ENCODE assay signal across 9 cellular contexts in genomic region chr7:2209146-2209960, GRCh38. TPM values are rescaled to one million over a fixed set of nuclear protein-coding genes. Genes with fewer than 3 reads are reported as not detected.
A peak's percentile ranks its signal among the peaks of the same experiment; 100 is the strongest.
DNase-seq lines count a peak whose midpoint lies in the region; ATAC-seq, FAIRE-seq and TF ChIP-seq lines count a peak whose summit lies in the region.
"Had no signal": no experiment of that assay in that cellular context is flagged by ENCODE, and none has a peak within 500 bp of the region (broad histone marks: within the 10 kb centered on the region; RNA-seq: fewer than 3 reads in every experiment).

No MANE protein-coding gene starts in this region.

- no peaks in the 10 kb centered on the region for H3K9me2 ChIP-seq in Karpas-422 (replicated peaks; ENCODE audit: insufficient read depth, low read length)

- H3K4me3 ChIP-seq in Karpas-422 (ENCODE audit: low read length), result no peak overlapping the region
- H3K4me3 ChIP-seq in breast epithelium, result no peak overlapping the region
- no peak overlapping the region for H3K4me3 ChIP-seq in keratinocyte (ENCODE audit: control insufficient read depth in 2 of 3, extremely low read depth in 1 of 3, insufficient read depth in 2 of 3, low read depth in 1 of 3, low read length in 3 of 3)

- 0 out of 2 replicates have a peak overlapping the region, but pooled peaks have one; percentile 8 for H3K9ac ChIP-seq in Karpas-422 (ENCODE audit: low read length)
- H3K9ac ChIP-seq in keratinocyte (ENCODE audit: control insufficient read depth, extremely low read depth, insufficient read depth, low read length), result no peak overlapping the region

- H3K27me3 ChIP-seq in Karpas-422 (ENCODE audit: low read length), result no peaks in the 10 kb centered on the region
- no peaks in the 10 kb centered on the region for H3K27me3 ChIP-seq in breast epithelium
- no peaks in the 10 kb centered on the region for H3K27me3 ChIP-seq in keratinocyte (ENCODE audit: control insufficient read depth, extremely low read depth, insufficient read depth, low read length)

- H2AFZ ChIP-seq in Karpas-422 (ENCODE audit: low read length), result no peak overlapping the region
- H2AFZ ChIP-seq in keratinocyte (ENCODE audit: control insufficient read depth, low read length), result no peak overlapping the region

- H3K4me2 ChIP-seq in Karpas-422 (ENCODE audit: low read depth, low read length, poor library complexity, severe bottlenecking), result no peak overlapping the region
- H3K4me2 ChIP-seq in keratinocyte (ENCODE audit: control insufficient read depth, extremely low read depth, insufficient read depth, low read depth, low read length), result no peak overlapping the region

- FAIRE-seq in keratinocyte (lab: Jason Lieb, UNC), result no peak
- FAIRE-seq: TTC549 had no signal

- peak; percentile 58 for ATAC-seq in GM19328 (IDR thresholded peaks at IDR 0.05; ENCODE audit: unreplicated experiment)

- DNase-seq in COLO829 (ENCODE audit: low spot score) (peak; percentile 50), Karpas-422 (peak; percentile 85), T-helper 22 cell (ENCODE audit: low read depth) (peak; percentile 9), breast epithelium (ENCODE audit: low spot score in 2 of 2) (peak in 1 of 2 donors; percentile 25), keratinocyte (ENCODE audit: low read depth, low spot score) (no peak), NCI-H446 treated with DMSO at 0.1 percent for 48 hours (lab: John Stamatoyannopoulos, UW) (no peak)
- DNase-seq in stimulated activated CD4-positive, alpha-beta T cell treated with anti-CD3 and anti-CD28 coated beads, Interleukin-2, amount 100 ng/mL, for 24 hours, result peak; percentile 50 to 56

- dilution Hi-C loops in keratinocyte (cut with MboI; ENCODE audit: extremely low pct_ligation_motif_present, low sequenced_read_pairs), result no loop called here

- no peak for TF ChIP-seq POLR2A in breast epithelium (IDR thresholded peaks at IDR 0.05)

- H3K79me2 ChIP-seq in Karpas-422 (ENCODE audit: low read length) (no peaks in the 10 kb centered on the region), keratinocyte (ENCODE audit: control insufficient read depth, insufficient read depth, low read length) (no peaks in the 10 kb centered on the region)

- no peaks in the 10 kb centered on the region for H3K9me3 ChIP-seq in Karpas-422 (ENCODE audit: low read length)
- no peaks in the 10 kb centered on the region for H3K9me3 ChIP-seq in breast epithelium
- H3K9me3 ChIP-seq in keratinocyte (ENCODE audit: control insufficient read depth, low read depth, low read length), result no peaks in the 10 kb centered on the region

- peaks cover 11% of the 10 kb centered on the region for H3K4me1 ChIP-seq in Karpas-422 (ENCODE audit: low read length)
- no peaks in the 10 kb centered on the region for H3K4me1 ChIP-seq in breast epithelium
- H3K4me1 ChIP-seq in keratinocyte (ENCODE audit: control insufficient read depth, extremely low read depth, insufficient read depth, low read length), result no peaks in the 10 kb centered on the region

- intact Hi-C loops in breast epithelium (cut with DNase I; ENCODE audit: low total_unique reads), result no loop called here

- no peaks in the 10 kb centered on the region for H3K36me3 ChIP-seq in Karpas-422 (ENCODE audit: insufficient read depth, low read length)
- H3K36me3 ChIP-seq in breast epithelium, result no peaks in the 10 kb centered on the region
- peaks cover 20 to 42% of the 10 kb centered on the region in 2 experiments for H3K36me3 ChIP-seq in keratinocyte (ENCODE audit: control insufficient read depth in 2 of 2, extremely low read depth in 1 of 2, insufficient read depth in 2 of 2, low read length in 2 of 2)

- H3K9me1 ChIP-seq in keratinocyte (ENCODE audit: control insufficient read depth, extremely low read depth, insufficient read depth, low read length), result no peaks in the 10 kb centered on the region

- H3K27ac ChIP-seq in Karpas-422 (ENCODE audit: low read length) (no peak overlapping the region), breast epithelium (no peak overlapping the region), keratinocyte (ENCODE audit: control insufficient read depth, insufficient read depth, low read length) (no peak overlapping the region)

- H4K20me1 ChIP-seq in Karpas-422 (ENCODE audit: insufficient read depth, low read depth, low read length), result no peaks in the 10 kb centered on the region
- H4K20me1 ChIP-seq in keratinocyte (ENCODE audit: control insufficient read depth, extremely low read depth, insufficient read depth, low read length), result peaks cover 2% of the 10 kb centered on the region

- peak in 2 of 3 donors; percentile 65 to 77 for TF ChIP-seq CTCF in breast epithelium (IDR thresholded peaks at IDR 0.05)
- TF ChIP-seq CTCF in keratinocyte (optimal IDR thresholded peaks at IDR 0.05 in 1 of 3, IDR thresholded peaks at IDR 0.05 in 1 of 3, conservative IDR thresholded peaks at IDR 0.05 in 1 of 3; ENCODE audit: extremely low read depth in 1 of 3, insufficient read depth in 2 of 3, low read length in 3 of 3), result peak; percentile 43 to 83 (median 79)

RNA-seq across cellular contexts. Expression of gene MAD1L1, which starts 23.4 kb away (rescaled TPM):
- total RNA-seq in Karpas-422 (2014; rRNA removed; shearing (Covaris generic); ENCODE audit: low replicate concordance), result 38.6 and 61.5 TPM in 2 replicates
- total RNA-seq in breast epithelium, result 10 to 100 TPM; 27.7 to 33.9 (median 28.8) TPM
- 18.0 to 27.0 TPM (median 18.1 TPM) in 3 replicates for polyA plus RNA-seq in keratinocyte
- polyA plus RNA-seq in keratinocyte (2011; ENCODE audit: low read depth), result 17.7 TPM
- 12.2 and 28.2 TPM in 2 replicates for polyA plus RNA-seq in keratinocyte (2011; cell fraction: cytosol; rRNA removed)
- polyA plus RNA-seq in keratinocyte (2011; cell fraction: nucleus; rRNA removed), result 16.0 and 26.1 TPM in 2 replicates
- 15.6 and 31.8 TPM in 2 replicates for polyA plus RNA-seq in keratinocyte (2012; ENCODE audit: low replicate concordance)
- 20.4 to 53.4 TPM (median 24.8 TPM) in 3 replicates for polyA minus RNA-seq in keratinocyte
- polyA minus RNA-seq in keratinocyte (2011; cell fraction: cytosol; rRNA and poly(A)+ RNA removed), result 74.2 TPM
- 18.6 and 25.3 TPM in 2 replicates for polyA minus RNA-seq in keratinocyte (2011; cell fraction: nucleus; rRNA and poly(A)+ RNA removed)

RNA-seq across cellular contexts. Expression of gene MRM2, which starts 32.7 kb away (rescaled TPM):
- 35.5 TPM in 2 replicates for total RNA-seq in Karpas-422 (2014; rRNA removed; shearing (Covaris generic); ENCODE audit: low replicate concordance)
- total RNA-seq in breast epithelium, result 10 to 100 TPM; 10.9 to 20.2 (median 18.0) TPM
- 15.5 to 28.2 TPM (median 21.5 TPM) in 3 replicates for polyA plus RNA-seq in keratinocyte
- 13.7 TPM for polyA plus RNA-seq in keratinocyte (2011; ENCODE audit: low read depth)
- 19.2 and 19.8 TPM in 2 replicates for polyA plus RNA-seq in keratinocyte (2011; cell fraction: cytosol; rRNA removed)
- 12.8 and 15.2 TPM in 2 replicates for polyA plus RNA-seq in keratinocyte (2011; cell fraction: nucleus; rRNA removed)
- polyA plus RNA-seq in keratinocyte (2012; ENCODE audit: low replicate concordance), result 21.8 and 27.8 TPM in 2 replicates
- 9.7 to 17.3 TPM (median 13.3 TPM) in 3 replicates for polyA minus RNA-seq in keratinocyte
- polyA minus RNA-seq in keratinocyte (2011; cell fraction: cytosol; rRNA and poly(A)+ RNA removed), result 7.7 TPM
- polyA minus RNA-seq in keratinocyte (2011; cell fraction: nucleus; rRNA and poly(A)+ RNA removed), result 6.7 and 8.0 TPM in 2 replicates

RNA-seq across cellular contexts. Expression of gene NUDT1, which starts 32.7 kb away (rescaled TPM):
- 45.3 and 84.8 TPM in 2 replicates for total RNA-seq in Karpas-422 (2014; rRNA removed; shearing (Covaris generic); ENCODE audit: low replicate concordance)
- total RNA-seq in breast epithelium, result 10 to 100 TPM; 13.3 to 28.5 (median 18.0) TPM
- polyA plus RNA-seq in keratinocyte, result 15.8 to 31.1 TPM (median 21.9 TPM) in 3 replicates
- 2.1 TPM for polyA plus RNA-seq in keratinocyte (2011; ENCODE audit: low read depth)
- 9.4 and 16.5 TPM in 2 replicates for polyA plus RNA-seq in keratinocyte (2011; cell fraction: cytosol; rRNA removed)
- polyA plus RNA-seq in keratinocyte (2011; cell fraction: nucleus; rRNA removed), result 8.7 and 12.9 TPM in 2 replicates
- polyA plus RNA-seq in keratinocyte (2012; ENCODE audit: low replicate concordance), result 10.3 and 57.0 TPM in 2 replicates
- 13.3 to 25.2 TPM (median 16.0 TPM) in 3 replicates for polyA minus RNA-seq in keratinocyte
- polyA minus RNA-seq in keratinocyte (2011; cell fraction: cytosol; rRNA and poly(A)+ RNA removed), result 12.7 TPM
- 2.2 and 3.2 TPM in 2 replicates for polyA minus RNA-seq in keratinocyte (2011; cell fraction: nucleus; rRNA and poly(A)+ RNA removed)

Comparison
In these comparisons a context has a peak if more than half of its experiments do, and no peak if none do; other contexts are left out.
1. DNase-seq: peak in COLO829 (single experiment), Karpas-422 (single experiment), T-helper 22 cell (single experiment) and stimulated activated CD4-positive, alpha-beta T cell treated with anti-CD3 and anti-CD28 coated beads, Interleukin-2, amount 100 ng/mL, for 24 hours (2 of 2); none in keratinocyte (single experiment) and NCI-H446 treated with DMSO at 0.1 percent for 48 hours (single experiment).